Comparison of ENCODE assay signal across 27 cellular contexts in the genomic region with DNA sequence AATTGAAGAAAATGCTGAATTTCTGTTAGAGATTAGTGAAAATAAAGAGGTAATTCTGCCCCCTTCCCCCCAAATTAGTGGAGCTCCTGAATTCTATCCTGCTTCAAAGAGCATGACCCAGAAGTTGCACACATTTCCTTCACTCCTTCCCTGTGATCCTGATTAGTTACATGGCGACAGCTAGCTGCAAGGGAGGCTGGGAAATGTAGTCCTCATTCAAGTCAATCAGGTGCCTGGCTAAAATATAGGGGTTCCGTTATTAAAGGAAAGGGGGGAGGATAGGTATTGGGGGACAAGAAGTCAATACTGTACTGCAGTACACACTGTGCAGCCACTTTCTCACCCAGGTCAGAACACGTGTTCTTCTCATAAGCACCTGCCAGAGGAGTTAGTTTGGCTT.
"Had no signal": no experiment of that assay in that cellular context is flagged by ENCODE, and none has a peak within 500 bp of the region (broad histone marks: within the 10 kb centered on the region; RNA-seq: fewer than 3 reads in every experiment).

No MANE protein-coding gene starts in this region.

- H3K4me2 ChIP-seq: neural progenitor cell had no signal

- H3K4me1 ChIP-seq: left ventricle myocardium inferior, parathyroid adenoma, sigmoid colon, testis had no signal

- H3K4me3 ChIP-seq: left ventricle myocardium inferior, lung, neural progenitor cell, sigmoid colon, spleen, testis, thyroid gland, transverse colon, upper lobe of left lung, vagina had no signal

- FAIRE-seq: islet of Langerhans, small intestine had no signal

- H3K27me3 ChIP-seq: neural progenitor cell, neutrophil, sigmoid colon, spleen, testis, thyroid gland, transverse colon, upper lobe of left lung, vagina had no signal

- DNase-seq: hippocampal formation; immature natural killer cell; left ventricle myocardium inferior; mesendoderm; naive B cell; natural killer cell; nephron progenitor cell; occipital lobe; retina; right cardiac atrium; small intestine; stimulated activated CD4-positive, alpha-beta T cell treated with anti-CD3 and anti-CD28 coated beads, Interleukin-4, amount 100 ng/mL, for 24 hours; stimulated activated naive CD4-positive, alpha-beta T cell treated with Interleukin-2 at 50 U/mL for 16 hours; stimulated activated naive CD8-positive, alpha-beta T cell treated with anti-CD3 and anti-CD28 coated beads, Interleukin-15, amount 100 ng/mL, for 72 hours; testis; thyroid gland; transverse colon; upper lobe of left lung had no signal

- H2AFZ ChIP-seq: neural progenitor cell, parathyroid adenoma had no signal

- H3K9ac ChIP-seq: neural progenitor cell, parathyroid adenoma had no signal

- H3K9me3 ChIP-seq: neutrophil, testis, thyroid gland had no signal

- ATAC-seq: natural killer cell; right cardiac atrium; stimulated activated effector memory CD8-positive, alpha-beta T cell treated with anti-CD3 and anti-CD28 coated beads, Interleukin-12 subunit alpha, Interleukin-12 subunit beta, amount 100 ng/mL, for 72 hours; stimulated activated naive CD8-positive, alpha-beta T cell treated with anti-CD3 and anti-CD28 coated beads, Interleukin-15, amount 100 ng/mL, for 72 hours had no signal

- H3K27ac ChIP-seq: left ventricle myocardium inferior, neural progenitor cell, neutrophil, parathyroid adenoma, sigmoid colon, testis, thyroid gland, transverse colon, upper lobe of left lung, vagina had no signal

- H3K36me3 ChIP-seq: neural progenitor cell, neutrophil, sigmoid colon, thyroid gland, transverse colon, upper lobe of left lung had no signal
